Comparison of ENCODE assay signal across 21 cellular contexts in the genomic region with DNA sequence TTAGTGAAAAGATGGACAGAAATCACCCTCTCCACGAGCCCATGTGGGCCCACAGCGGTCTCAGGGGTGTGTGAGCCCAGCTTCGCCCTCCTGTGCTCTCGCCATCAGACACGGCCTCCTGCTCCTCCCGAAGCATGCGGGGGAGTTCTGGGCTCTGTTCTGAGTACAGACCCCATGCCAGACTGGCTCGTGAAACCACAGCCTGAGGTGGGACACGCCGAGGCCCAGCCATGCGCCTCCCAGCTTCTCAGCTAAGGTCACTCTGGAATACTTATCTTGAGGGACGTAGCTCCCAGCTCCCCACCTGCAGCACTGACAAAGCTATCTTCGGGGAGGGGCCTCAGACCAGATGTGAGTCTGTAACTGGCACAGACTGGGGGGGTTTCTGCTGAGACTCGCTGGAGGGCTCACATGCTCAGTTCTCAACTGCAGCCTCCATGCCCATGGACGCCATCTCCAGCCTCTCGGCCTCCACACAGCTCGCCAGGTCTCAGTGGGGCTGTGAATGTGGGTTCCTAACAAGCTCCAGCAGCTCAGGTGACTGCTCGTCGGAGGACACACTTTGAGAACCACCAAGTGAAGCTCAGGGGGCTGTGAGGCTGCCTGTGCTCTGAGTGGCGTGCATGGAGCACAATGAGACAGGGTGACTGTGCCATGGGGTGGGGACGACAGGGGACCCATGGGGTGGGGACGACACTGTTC.
DNase-seq lines count a peak whose midpoint lies in the region; ATAC-seq and TF ChIP-seq lines count a peak whose summit lies in the region.
"Had no signal": no experiment of that assay in that cellular context is flagged by ENCODE, and none has a peak within 500 bp of the region (broad histone marks: within the 10 kb centered on the region; RNA-seq: fewer than 3 reads in every experiment).

No MANE protein-coding gene starts in this region.

- peaks cover 89% of the 10 kb centered on the region for H3K4me1 Mint-ChIP-seq in activated naive CD4-positive, alpha-beta T cell treated with anti-CD3 and anti-CD28 coated beads, Interleukin-2, amount 50 U/mL, for 24 hours
- peaks cover 50% of the 10 kb centered on the region for H3K4me1 Mint-ChIP-seq in GM23338

- H3K27me3 Mint-ChIP-seq in activated naive CD4-positive, alpha-beta T cell treated with anti-CD3 and anti-CD28 coated beads, Interleukin-2, amount 50 U/mL, for 24 hours, result no peaks in the 10 kb centered on the region
- peaks cover 24% of the 10 kb centered on the region for H3K27me3 Mint-ChIP-seq in GM23338 (ENCODE audit: insufficient read depth, low read depth, poor library complexity)
- H3K27me3 Mint-ChIP-seq: brain had no signal

- H3K4me3 Mint-ChIP-seq in activated naive CD4-positive, alpha-beta T cell treated with anti-CD3 and anti-CD28 coated beads, Interleukin-2, amount 50 U/mL, for 24 hours, result peak overlapping the region; percentile 26
- H3K4me3 Mint-ChIP-seq in GM23338, result no peak overlapping the region
- H3K4me3 Mint-ChIP-seq: brain had no signal

- no peaks in the 10 kb centered on the region for H3K27me3 ChIP-seq in RWPE2 (ENCODE audit: insufficient read depth, poor library complexity, severe bottlenecking)
- no peaks in the 10 kb centered on the region for H3K27me3 ChIP-seq in effector memory CD4-positive, alpha-beta T cell (replicated peaks; ENCODE audit: control insufficient read depth, insufficient read depth, low read length, poor library complexity, severe bottlenecking)
- H3K27me3 ChIP-seq in A673 (replicated peaks; ENCODE audit: insufficient read depth, low read depth, low read length, poor library complexity), result no peaks in the 10 kb centered on the region
- no peaks in the 10 kb centered on the region for H3K27me3 ChIP-seq in GM23338 (ENCODE audit: insufficient read depth)
- H3K27me3 ChIP-seq: neutrophil, SJCRH30 had no signal

- H3K27ac Mint-ChIP-seq in activated naive CD4-positive, alpha-beta T cell treated with anti-CD3 and anti-CD28 coated beads, Interleukin-2, amount 50 U/mL, for 24 hours, result peak overlapping the region; percentile 70
- H3K27ac Mint-ChIP-seq in GM23338, result no peak overlapping the region

- peaks cover 32% of the 10 kb centered on the region for H3K4me1 ChIP-seq in RWPE2 (ENCODE audit: insufficient read depth, poor library complexity, severe bottlenecking)
- peaks cover 62% of the 10 kb centered on the region for H3K4me1 ChIP-seq in effector memory CD4-positive, alpha-beta T cell (ENCODE audit: control insufficient read depth, insufficient read depth, low read length, poor library complexity, severe bottlenecking)
- peaks cover 42% of the 10 kb centered on the region for H3K4me1 ChIP-seq in A673 (ENCODE audit: insufficient read depth, low read length, poor library complexity, severe bottlenecking)
- peaks cover 16% of the 10 kb centered on the region for H3K4me1 ChIP-seq in GM23338 (ENCODE audit: insufficient read depth)
- H3K4me1 ChIP-seq: SJCRH30 had no signal

- no TSS peak for BruUV-seq in A673 (replicated peaks; lab: Mats Ljungman, UMichigan)

- H3K9me3 Mint-ChIP-seq in activated naive CD4-positive, alpha-beta T cell treated with anti-CD3 and anti-CD28 coated beads, Interleukin-2, amount 50 U/mL, for 24 hours, result no peaks in the 10 kb centered on the region
- no peaks in the 10 kb centered on the region; the same call in 2 of the 3 replicates for H3K9me3 Mint-ChIP-seq in GM23338
- H3K9me3 Mint-ChIP-seq: brain; CD8-positive, alpha-beta T cell had no signal

- H3K79me2 ChIP-seq in GM23338 (replicated peaks; ENCODE audit: insufficient read depth), result peaks cover 100% of the 10 kb centered on the region

- intact Hi-C loops in A673 (cut with micrococcal nuclease; ENCODE audit: unreplicated experiment), result no loop called here

- POLR2A ChIA-PET in A673 (lab: Charles Lee; ENCODE audit: low non-redundant PET), result no interaction called here

- CTCF ChIA-PET in A673 (lab: Charles Lee), result no interaction called here

- H3F3A ChIP-seq in GM23338 (replicated peaks; ENCODE audit: low read depth), result peaks cover 3% of the 10 kb centered on the region

- ATAC-seq in RWPE2 (ENCODE audit: low read depth), result no peak
- ATAC-seq in omental fat pad (ENCODE audit: low FRiP score), result peak; percentile 4
- ATAC-seq in GM23338, result no peak
- ATAC-seq: activated CD4-positive, CD25-positive, alpha-beta regulatory T cell treated with anti-CD3 and anti-CD28 coated beads, Interleukin-2, amount 50 U/mL, for 24 hours; CD8-positive, alpha-beta T cell had no signal

- no peak overlapping the region for H3K4me2 ChIP-seq in GM23338

- H3K9me3 ChIP-seq in RWPE2 (ENCODE audit: severe bottlenecking) (no peaks in the 10 kb centered on the region), A673 (ENCODE audit: low read depth, low read length, poor library complexity, severe bottlenecking) (no peaks in the 10 kb centered on the region)
- no peaks in the 10 kb centered on the region for H3K9me3 ChIP-seq in effector memory CD4-positive, alpha-beta T cell (ENCODE audit: control insufficient read depth, low read length)
- H3K9me3 ChIP-seq: neutrophil, SJCRH30 had no signal

- no peaks in the 10 kb centered on the region for H3K9me2 ChIP-seq in GM23338 (ENCODE audit: insufficient read depth)

- H4K20me1 ChIP-seq in GM23338 (replicated peaks; ENCODE audit: insufficient read depth), result peaks cover 66% of the 10 kb centered on the region

- H2AFZ ChIP-seq in GM23338, result no peak overlapping the region

- TF ChIP-seq CTCF in RWPE2 (IDR thresholded peaks at IDR 0.05; ENCODE audit: poor library complexity, severe bottlenecking), result no peak
- TF ChIP-seq CTCF in omental fat pad (IDR thresholded peaks at IDR 0.05), result no peak
- TF ChIP-seq CTCF in coronary artery (IDR thresholded peaks at IDR 0.05), result no peak
- no peak for TF ChIP-seq CTCF in A673 (conservative IDR thresholded peaks at IDR 0.05; ENCODE audit: low read depth, low read length)
- no peak for TF ChIP-seq CTCF in GM23338 (conservative IDR thresholded peaks at IDR 0.05; ENCODE audit: low read depth in 2 of 2)

- peaks cover 3% of the 10 kb centered on the region for H3K36me3 Mint-ChIP-seq in activated naive CD4-positive, alpha-beta T cell treated with anti-CD3 and anti-CD28 coated beads, Interleukin-2, amount 50 U/mL, for 24 hours
- H3K36me3 Mint-ChIP-seq in GM23338 (ENCODE audit: low read depth), result peaks cover 48% of the 10 kb centered on the region

- no peak overlapping the region for H3K4me3 ChIP-seq in RWPE2 (ENCODE audit: severe bottlenecking)
- H3K4me3 ChIP-seq in effector memory CD4-positive, alpha-beta T cell (ENCODE audit: insufficient read depth, low read depth, low read length, poor library complexity, severe bottlenecking), result no peak overlapping the region
- H3K4me3 ChIP-seq in coronary artery, result no peak overlapping the region
- no peak overlapping the region for H3K4me3 ChIP-seq in A673 (ENCODE audit: low read depth, low read length, poor library complexity, severe bottlenecking)
- no peak overlapping the region for H3K4me3 ChIP-seq in GM23338
- H3K4me3 ChIP-seq: SJCRH30 had no signal

- peaks cover 70% of the 10 kb centered on the region for H3K36me3 ChIP-seq in RWPE2 (ENCODE audit: low read depth)
- H3K36me3 ChIP-seq in effector memory CD4-positive, alpha-beta T cell (ENCODE audit: control insufficient read depth, insufficient read depth, low read length), result peaks cover 10% of the 10 kb centered on the region
- H3K36me3 ChIP-seq in A673 (ENCODE audit: insufficient read depth, low read length, poor library complexity, severe bottlenecking), result peaks cover 48% of the 10 kb centered on the region
- no peaks in the 10 kb centered on the region; the same call in 1 of the 2 replicates for H3K36me3 ChIP-seq in GM23338 (ENCODE audit: insufficient read depth)

- no peak for DNase-seq in activated naive CD4-positive, alpha-beta T cell treated with anti-CD3 and anti-CD28 coated beads, Interleukin-2, amount 50 U/mL, for 16 hours
- DNase-seq in RWPE2 (ENCODE audit: low spot score), result no peak
- no peak for DNase-seq in effector memory CD4-positive, alpha-beta T cell
- no peak for DNase-seq in omental fat pad (ENCODE audit: low spot score)
- DNase-seq in coronary artery (ENCODE audit: low spot score), result no peak
- DNase-seq in A673 (ENCODE audit: low spot score), result no peak
- DNase-seq in GM23338 (ENCODE audit: low spot score), result no peak
- DNase-seq: CD8-positive, alpha-beta T cell; dermis blood vessel endothelial cell; DMS53; HCEC 1CT; NCI-H1436 treated with DMSO at 0.1 percent for 48 hours; NCI-H2171; NCI-H69; SJCRH30; stimulated activated CD4-positive, alpha-beta T cell treated with anti-CD3 and anti-CD28 coated beads, Interleukin-12 subunit alpha, Interleukin-12 subunit beta, amount 100 ng/mL, for 4 hours; substantia nigra had no signal

- peak overlapping the region; percentile 21 for H3K27ac ChIP-seq in RWPE2 (ENCODE audit: poor library complexity, severe bottlenecking)
- peak overlapping the region; percentile 12 for H3K27ac ChIP-seq in effector memory CD4-positive, alpha-beta T cell (ENCODE audit: insufficient read depth, low read length, poor library complexity, severe bottlenecking)
- no peak overlapping the region for H3K27ac ChIP-seq in coronary artery
- H3K27ac ChIP-seq in A673 (ENCODE audit: low read depth, low read length, poor library complexity, severe bottlenecking), result no peak overlapping the region
- no peak overlapping the region for H3K27ac ChIP-seq in GM23338 (ENCODE audit: low read depth)
- H3K27ac ChIP-seq: SJCRH30 had no signal

TF ChIP-seq in GM23338, 12 proteins besides CTCF, POLR2A, EP300 and RAD21 (continues in another document):
- TF ChIP-seq EZH2 (IDR thresholded peaks at IDR 0.05; ENCODE audit: low read depth, unreplicated experiment), result no peak

Comparison
In these comparisons a context has a peak if more than half of its experiments do, and no peak if none do; other contexts are left out.
1. H3K27ac ChIP-seq: peak in RWPE2 (single experiment) and effector memory CD4-positive, alpha-beta T cell (single experiment); none in coronary artery (0 of 2), A673 (single experiment) and GM23338 (single experiment).